Comparison of ENCODE assay signal across 8 cellular contexts in the genomic region with DNA sequence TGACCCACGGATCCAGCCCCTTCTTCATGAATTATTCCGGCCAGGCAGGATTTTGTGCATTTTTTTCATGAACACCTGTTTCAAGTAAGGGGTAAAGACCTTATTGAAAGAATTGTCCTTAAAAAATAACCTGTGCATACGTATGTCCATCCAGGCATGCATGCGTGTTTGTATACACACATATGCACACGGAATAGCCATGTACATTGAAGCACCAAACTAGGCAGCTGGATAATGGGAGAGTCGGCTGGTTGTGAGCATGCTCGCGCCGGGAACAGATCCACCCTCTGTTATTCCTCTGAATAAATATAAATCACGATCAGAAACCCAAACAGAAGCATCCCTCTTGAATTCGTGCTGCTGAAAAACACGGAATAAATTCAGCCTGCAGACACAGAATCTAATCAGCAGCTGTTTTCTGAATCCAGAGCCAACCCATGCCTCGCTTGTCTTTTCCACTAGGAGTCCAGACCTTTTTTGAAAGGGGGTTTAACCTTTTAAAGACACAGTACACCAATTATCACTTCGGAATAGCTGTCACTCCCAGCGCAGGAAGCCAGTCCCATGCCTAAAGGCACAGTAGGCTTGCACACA. TPM values are rescaled to one million over a fixed set of nuclear protein-coding genes. Genes with fewer than 3 reads are reported as not detected.
DNase-seq lines count a peak whose midpoint lies in the region; ATAC-seq, FAIRE-seq and TF ChIP-seq lines count a peak whose summit lies in the region.

HIVEP3 (minus strand) TSS at position 473 of the 594 bp plus-strand sequence.

- WGBS in small intestine, 3 donors: 8 to 26% (median 19%) methylated on average over 15 of the region's 15 CpGs

- peak within 1 kb of the TSS in 1 of 2 donors; percentile 55 for H3K4me3 ChIP-seq in small intestine (ENCODE audit: low read depth in 1 of 2, low read length in 2 of 2)

- H3K27ac ChIP-seq in small intestine (ENCODE audit: low read depth in 1 of 2, low read length in 1 of 2): peak within 1 kb of the TSS; percentile 53 to 74

- ATAC-seq in HG03342 (IDR thresholded peaks at IDR 0.05; ENCODE audit: unreplicated experiment) (no peak), GM21529 (IDR thresholded peaks at IDR 0.05; ENCODE audit: unreplicated experiment) (no peak)

- peak within 1 kb of the TSS; percentile 79 for H3K4me3 Mint-ChIP-seq in activated CD4-positive, alpha-beta T cell treated with anti-CD3 and anti-CD28 coated beads, Interleukin-2, amount 10 ng/mL, durations not matched to agents 7 days and 5 days
- H3K4me3 Mint-ChIP-seq in brain (peak within 1 kb of the TSS; percentile 85 to 93 (median 87)), immature natural killer cell (peak within 1 kb of the TSS; percentile 87 to 99 (median 91))

- H3K27me3 ChIP-seq in small intestine (ENCODE audit: control insufficient read depth in 2 of 2, insufficient read depth in 2 of 2, low read length in 2 of 2): no peaks in the 10 kb centered on the region

- H3K27me3 Mint-ChIP-seq in activated CD4-positive, alpha-beta T cell treated with anti-CD3 and anti-CD28 coated beads, Interleukin-2, amount 10 ng/mL, durations not matched to agents 7 days and 5 days: no peaks in the 10 kb centered on the region
- H3K27me3 Mint-ChIP-seq in brain (peaks cover 34% of the 10 kb centered on the region), immature natural killer cell (ENCODE audit: low read depth in 3 of 3) (peaks cover 7 to 10% (median 10%) of the 10 kb centered on the region in 3 donors)

- FAIRE-seq in small intestine (lab: Jason Lieb, UNC): no peak

- H3K9me3 ChIP-seq in small intestine (ENCODE audit: control insufficient read depth, low read depth): no peaks in the 10 kb centered on the region

- peaks cover 25% of the 10 kb centered on the region for H3K36me3 Mint-ChIP-seq in activated CD4-positive, alpha-beta T cell treated with anti-CD3 and anti-CD28 coated beads, Interleukin-2, amount 10 ng/mL, durations not matched to agents 7 days and 5 days (ENCODE audit: low read depth)
- no peaks in the 10 kb centered on the region for H3K36me3 Mint-ChIP-seq in brain
- H3K36me3 Mint-ChIP-seq in immature natural killer cell: peaks cover 0 to 4% (median 0%) of the 10 kb centered on the region in 3 donors

- no peak for DNase-seq in activated CD4-positive, alpha-beta T cell treated with anti-CD3 and anti-CD28 coated beads, Interleukin-2, amount 10 ng/mL, durations not matched to agents 7 days and 5 days
- no peak for DNase-seq in activated CD4-positive, alpha-beta T cell treated with anti-CD3 and anti-CD28 coated beads, Interleukin-2, amount 50 U/mL, for 1 hour
- DNase-seq in NCI-H510A treated with DMSO at 0.1 percent for 48 hours (lab: John Stamatoyannopoulos, UW) (peak; percentile 76), immature natural killer cell (no peak), small intestine (no peak)

- H3K4me1 ChIP-seq in small intestine (ENCODE audit: control insufficient read depth in 2 of 2, insufficient read depth in 1 of 2, low read depth in 1 of 2, low read length in 1 of 2): no peaks in the 10 kb centered on the region

- POLR2A ChIA-PET in activated CD4-positive, alpha-beta T cell treated with anti-CD3 and anti-CD28 coated beads, Interleukin-2, amount 10 ng/mL, durations not matched to agents 7 days and 5 days (lab: Charles Lee): interaction anchor here (0.6 kb wide), 1 partner anchor 228 kb away, joined by 3 read pairs; no protein-coding TSS in a partner anchor

- H3K4me1 Mint-ChIP-seq in activated CD4-positive, alpha-beta T cell treated with anti-CD3 and anti-CD28 coated beads, Interleukin-2, amount 10 ng/mL, durations not matched to agents 7 days and 5 days: peaks cover 71% of the 10 kb centered on the region
- peaks cover 56% of the 10 kb centered on the region for H3K4me1 Mint-ChIP-seq in brain
- H3K4me1 Mint-ChIP-seq in immature natural killer cell: peaks cover 74 to 84% of the 10 kb centered on the region in 2 donors

- H3K27ac Mint-ChIP-seq in activated CD4-positive, alpha-beta T cell treated with anti-CD3 and anti-CD28 coated beads, Interleukin-2, amount 10 ng/mL, durations not matched to agents 7 days and 5 days: peak within 1 kb of the TSS; percentile 98
- peak within 1 kb of the TSS; percentile 87 to 97 (median 95) for H3K27ac Mint-ChIP-seq in brain
- H3K27ac Mint-ChIP-seq in immature natural killer cell: peak within 1 kb of the TSS; percentile 95 to 100 (median 98)

- H3K36me3 ChIP-seq in small intestine (ENCODE audit: control insufficient read depth in 2 of 2, insufficient read depth in 2 of 2, low read length in 2 of 2): no peaks in the 10 kb centered on the region

- CTCF ChIA-PET in activated CD4-positive, alpha-beta T cell treated with anti-CD3 and anti-CD28 coated beads, Interleukin-2, amount 10 ng/mL, durations not matched to agents 7 days and 5 days (lab: Charles Lee): interaction anchor here (1.1 to 1.5 kb wide), 3 partner anchors 27 to 117 kb away, joined by 3 to 5 read pairs (median 5); no protein-coding TSS in a partner anchor

- TF ChIP-seq CTCF in brain (conservative IDR thresholded peaks at IDR 0.05): peak in 1 of 2 experiments; percentile 9

- peaks cover 7% of the 10 kb centered on the region for H3K9me3 Mint-ChIP-seq in activated CD4-positive, alpha-beta T cell treated with anti-CD3 and anti-CD28 coated beads, Interleukin-2, amount 10 ng/mL, durations not matched to agents 7 days and 5 days
- peaks cover 0 to 5% (median 4%) of the 10 kb centered on the region in 5 experiments for H3K9me3 Mint-ChIP-seq in brain
- no peaks in the 10 kb centered on the region for H3K9me3 Mint-ChIP-seq in immature natural killer cell

RNA-seq across cellular contexts. Expression of gene HIVEP3, which starts in this region (rescaled TPM):
- total RNA-seq in activated CD4-positive, alpha-beta T cell treated with anti-CD3 and anti-CD28 coated beads, Interleukin-2, amount 10 ng/mL, durations not matched to agents 7 days and 5 days: 10 to 100 TPM; 18.4 to 21.5 TPM
- polyA plus RNA-seq in brain (ENCODE audit: insufficient read depth, low read depth, low replicate concordance) (5.4 TPM), immature natural killer cell (10 to 100 TPM in 2 of 3 donors, 1 to 10 TPM in 1; 9.8 to 24.1 (median 15.5) TPM), small intestine (1 to 10 TPM in 2 of 3 donors, under 1 TPM in 1; 0.67 to 2.2 (median 1.3) TPM)
